ENCODE assay signal across 25 cellular contexts in the genomic region with DNA sequence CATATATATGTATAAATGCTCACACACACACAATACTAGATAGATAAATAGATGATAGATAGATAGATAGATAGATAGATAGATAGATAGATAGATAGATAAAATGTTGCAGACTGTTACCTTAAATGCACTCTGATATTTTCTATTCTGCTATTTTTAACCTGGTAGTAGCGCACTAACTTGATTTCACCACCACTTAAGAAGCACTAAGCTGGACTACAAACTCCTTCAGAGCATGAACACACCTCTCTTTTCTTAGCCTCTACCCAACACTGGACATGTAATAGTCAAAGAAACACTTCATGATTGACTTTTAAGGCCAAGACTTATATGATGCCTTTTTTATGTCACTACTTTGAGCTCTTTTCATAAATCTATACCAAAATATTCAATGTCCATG.
"Had no signal": no experiment of that assay in that cellular context is flagged by ENCODE, and none has a peak within 500 bp of the region (broad histone marks: within the 10 kb centered on the region; RNA-seq: fewer than 3 reads in every experiment).

No MANE protein-coding gene starts in this region.

- ATAC-seq: stimulated activated effector memory CD8-positive, alpha-beta T cell treated with anti-CD3 and anti-CD28 coated beads, Interleukin-12 subunit alpha, Interleukin-12 subunit beta, amount 100 ng/mL, for 72 hours; stimulated activated memory B cell treated with anti-CD40 and anti-IgM and Interleukin-4, amounts not matched to agents 10 μg/mL and 1 μg/mL and 100 μg/mL, for 72 hours; stimulated activated naive B cell treated with anti-CD40 and anti-IgM and Interleukin-4, amounts not matched to agents 10 μg/mL and 1 μg/mL and 100 μg/mL, for 72 hours; stimulated activated naive CD8-positive, alpha-beta T cell treated with anti-CD3 and anti-CD28 coated beads, Interleukin-15, amount 100 ng/mL, for 72 hours; stimulated activated naive CD8-positive, alpha-beta T cell treated with anti-CD3 and anti-CD28 coated beads, Interleukin-15, Interleukin-2, amounts not matched to agents 100 U/mL and 50 U/mL, for 24 hours; upper lobe of right lung had no signal

- H3K4me3 ChIP-seq: stomach, suprapubic skin, testis, thoracic aorta, thyroid gland, tibial artery, tibial nerve, transverse colon, upper lobe of left lung, upper lobe of right lung, uterus, vagina had no signal

- H3K36me3 ChIP-seq: stomach, suprapubic skin, thoracic aorta, thyroid gland, tibial artery, tibial nerve, transverse colon, upper lobe of left lung, upper lobe of right lung, uterus, vagina had no signal

- H3K4me1 ChIP-seq: testis, thyroid gland, tibial artery, upper lobe of right lung had no signal

- H3K27ac ChIP-seq: stomach, suprapubic skin, testis, thoracic aorta, thyroid gland, tibial artery, tibial nerve, transverse colon, upper lobe of left lung, upper lobe of right lung, vagina had no signal

- H3K9me3 ChIP-seq: stomach, testis, thoracic aorta, thyroid gland, upper lobe of left lung, upper lobe of right lung, uterus, vagina had no signal

- DNase-seq: stimulated activated CD4-positive, alpha-beta T cell treated with anti-CD3 and anti-CD28 coated beads, Interleukin-2, amount 100 ng/mL, for 48 hours; stimulated activated CD4-positive, alpha-beta T cell treated with anti-CD3 and anti-CD28 coated beads, Interleukin-4, amount 100 ng/mL, for 1 hour; stimulated activated CD4-positive, alpha-beta T cell treated with anti-CD3 and anti-CD28 coated beads, Interleukin-4, amount 100 ng/mL, for 24 hours; stimulated activated CD4-positive, alpha-beta T cell treated with anti-CD3 and anti-CD28 coated beads, Interleukin-4, amount 100 ng/mL, for 4 hours; stimulated activated CD8-positive, alpha-beta memory T cell treated with anti-CD3 and anti-CD28 coated beads, Interleukin-4, amount 100 ng/mL, for 48 hours; stimulated activated naive B cell treated with anti-CD40 and anti-IgM and Interleukin-4, amounts not matched to agents 10 μg/mL and 1 μg/mL and 100 μg/mL, for 72 hours; stimulated activated naive CD4-positive, alpha-beta T cell; stimulated activated naive CD4-positive, alpha-beta T cell treated with Interleukin-2 at 50 U/mL for 16 hours; stimulated activated naive CD8-positive, alpha-beta T cell treated with anti-CD3 and anti-CD28 coated beads, Interleukin-15, amount 100 ng/mL, for 72 hours; stimulated activated naive CD8-positive, alpha-beta T cell treated with anti-CD3 and anti-CD28 coated beads, Interleukin-15, Interleukin-2, amounts not matched to agents 100 U/mL and 50 U/mL, for 24 hours; stomach; substantia nigra; testis; thyroid gland; tibial artery; transverse colon; upper lobe of left lung; upper lobe of right lung; uterus had no signal

- H3K27me3 ChIP-seq: stomach, suprapubic skin, testis, thyroid gland, tibial artery, tibial nerve, transverse colon, upper lobe of left lung, upper lobe of right lung, uterus, vagina had no signal
